ENCODE assay signal across 2 cellular contexts in genomic region chr4:14184265-14184664, GRCh38.
TF ChIP-seq lines count a peak whose summit lies in the region.

No MANE protein-coding gene starts in this region.

TF ChIP-seq in HepG2, 621 proteins besides CTCF, POLR2A, EP300 and RAD21 (continued from another document):
- TF ChIP-seq CERS6 (CRISPR knock-in tag; IDR thresholded peaks at IDR 0.05): no peak
- TF ChIP-seq ZNF160 (CRISPR knock-in tag; IDR thresholded peaks at IDR 0.05): no peak
- no peak for TF ChIP-seq HMG20A (CRISPR knock-in tag; IDR thresholded peaks at IDR 0.05; ENCODE audit: borderline replicate concordance)
- no peak for TF ChIP-seq ZNF180 (CRISPR knock-in tag; IDR thresholded peaks at IDR 0.05; ENCODE audit: borderline replicate concordance, low read depth)
- TF ChIP-seq ZNF18 (CRISPR knock-in tag; IDR thresholded peaks at IDR 0.05; ENCODE audit: insufficient replicate concordance): no peak
- no peak for TF ChIP-seq ZNF564 (CRISPR knock-in tag; IDR thresholded peaks at IDR 0.05)
- no peak for TF ChIP-seq MYNN (CRISPR knock-in tag; IDR thresholded peaks at IDR 0.05; ENCODE audit: low read depth)
- TF ChIP-seq TFE3 (CRISPR knock-in tag; IDR thresholded peaks at IDR 0.05): no peak
- no peak for TF ChIP-seq CBX2 (IDR thresholded peaks at IDR 0.05; ENCODE audit: low read depth, low read length)
- TF ChIP-seq CBX2 (CRISPR knock-in tag; IDR thresholded peaks at IDR 0.05; ENCODE audit: low read depth): no peak

TF ChIP-seq in WTC11, 78 proteins besides CTCF, POLR2A, EP300 and RAD21 (continued from another document):
- TF ChIP-seq MYBL2 (CRISPR knock-in tag; IDR thresholded peaks at IDR 0.05): no peak
- TF ChIP-seq STAT6 (CRISPR knock-in tag; conservative IDR thresholded peaks at IDR 0.05; ENCODE audit: low read depth): no peak
- no peak for TF ChIP-seq HMGXB4 (CRISPR knock-in tag; IDR thresholded peaks at IDR 0.05)
- no peak for TF ChIP-seq TCF7 (CRISPR knock-in tag; IDR thresholded peaks at IDR 0.05; ENCODE audit: low read depth)
- TF ChIP-seq ZSCAN18 (CRISPR knock-in tag; IDR thresholded peaks at IDR 0.05): no peak
- no peak for TF ChIP-seq ZNF532 (CRISPR knock-in tag; IDR thresholded peaks at IDR 0.05; ENCODE audit: borderline replicate concordance)
- TF ChIP-seq CBFB (CRISPR knock-in tag; IDR thresholded peaks at IDR 0.05; ENCODE audit: low read depth): no peak
- TF ChIP-seq FOXP1 (CRISPR knock-in tag; IDR thresholded peaks at IDR 0.05; ENCODE audit: borderline replicate concordance): no peak
- TF ChIP-seq ZNF416 (CRISPR knock-in tag; IDR thresholded peaks at IDR 0.05): no peak
- no peak for TF ChIP-seq AR (CRISPR knock-in tag; IDR thresholded peaks at IDR 0.05)
- no peak for TF ChIP-seq ARID4B (CRISPR knock-in tag; IDR thresholded peaks at IDR 0.05; ENCODE audit: borderline replicate concordance)
- TF ChIP-seq FOXK1 (CRISPR knock-in tag; IDR thresholded peaks at IDR 0.05): no peak
